10 cellular contexts compared by ENCODE assay signal in the genomic region with DNA sequence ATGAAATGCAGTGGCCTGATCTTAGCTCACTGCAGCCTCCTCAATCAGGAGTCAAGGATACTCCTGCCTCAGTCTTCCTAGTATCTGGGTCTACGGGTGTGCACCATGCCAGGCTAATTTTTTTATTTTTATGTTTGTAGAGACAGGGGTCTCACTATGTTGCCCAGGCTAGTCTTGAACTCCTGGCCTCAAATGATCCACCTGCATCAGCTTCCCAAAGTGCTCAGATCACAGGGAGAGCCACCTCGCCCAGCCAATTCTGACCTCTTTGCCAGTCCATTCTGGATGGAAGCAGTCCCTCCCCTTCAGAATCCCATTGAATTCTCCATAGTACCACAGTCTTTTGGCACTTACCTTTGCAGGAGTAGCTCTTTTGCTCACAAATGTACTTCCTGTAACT. TPM values are rescaled to one million over a fixed set of nuclear protein-coding genes. Genes with fewer than 3 reads are reported as not detected.
A peak's percentile ranks its signal among the peaks of the same experiment; 100 is the strongest.
DNase-seq lines count a peak whose midpoint lies in the region; ATAC-seq and TF ChIP-seq lines count a peak whose summit lies in the region.
"Had no signal": no experiment of that assay in that cellular context is flagged by ENCODE, and none has a peak within 500 bp of the region (broad histone marks: within the 10 kb centered on the region; RNA-seq: fewer than 3 reads in every experiment).

No MANE protein-coding gene starts in this region.

- peaks cover 22 to 24% of the 10 kb centered on the region in 2 donors for H3K36me3 Mint-ChIP-seq in activated naive CD4-positive, alpha-beta T cell treated with anti-CD3 and anti-CD28 coated beads, Interleukin-2, amount 50 U/mL, for 72 hours
- H3K36me3 Mint-ChIP-seq in naive B cell: no peaks in the 10 kb centered on the region

- peak overlapping the region; percentile 87; the same call in 1 of the 2 replicates for H3K4me3 ChIP-seq in GM12864 (ENCODE audit: low read depth, low read length)

- H3K4me1 Mint-ChIP-seq in naive B cell: peaks cover 19 to 34% (median 27%) of the 10 kb centered on the region in 3 donors

- peak overlapping the region; percentile 99 to 100 for H3K27ac Mint-ChIP-seq in activated naive CD4-positive, alpha-beta T cell treated with anti-CD3 and anti-CD28 coated beads, Interleukin-2, amount 50 U/mL, for 72 hours
- peak overlapping the region in 1 of 6 donors; percentile 96 for H3K27ac Mint-ChIP-seq in naive B cell

- H3K27me3 Mint-ChIP-seq in naive B cell: no peaks in the 10 kb centered on the region

- no peaks in the 10 kb centered on the region for H3K9me3 Mint-ChIP-seq in activated naive CD4-positive, alpha-beta T cell treated with anti-CD3 and anti-CD28 coated beads, Interleukin-2, amount 50 U/mL, for 72 hours
- no peaks in the 10 kb centered on the region for H3K9me3 Mint-ChIP-seq in naive B cell

- TF ChIP-seq CTCF in 22Rv1 (IDR thresholded peaks at IDR 0.05) (no peak), GM12864 (IDR thresholded peaks at IDR 0.05; ENCODE audit: low read depth, low read length, missing control alignments) (no peak), GM10266 (IDR thresholded peaks at IDR 0.05; ENCODE audit: control insufficient read depth, insufficient read depth, low read depth, missing control alignments) (no peak)

- peak overlapping the region; percentile 95 for H3K27ac ChIP-seq in 22Rv1

- H3K4me3 Mint-ChIP-seq in naive B cell: peak overlapping the region in 5 of 8 donors; percentile 12 to 97 (median 90)

- ATAC-seq in activated naive CD4-positive, alpha-beta T cell treated with anti-CD3 and anti-CD28 coated beads, Interleukin-2, amount 50 U/mL, for 72 hours: no peak
- ATAC-seq in naive B cell (ENCODE audit: low read depth in 2 of 2) (no peak), GM19023 (IDR thresholded peaks at IDR 0.05; ENCODE audit: unreplicated experiment) (no peak)

- no peak for DNase-seq in GM12864 (ENCODE audit: low read depth)
- no peak for DNase-seq in activated naive CD4-positive, alpha-beta T cell treated with anti-CD3 and anti-CD28 coated beads, Interleukin-2, amount 50 U/mL, for 72 hours (ENCODE audit: low spot score in 2 of 2)
- DNase-seq in naive B cell: no peak
- DNase-seq in GM10266 (ENCODE audit: extremely low spot score): no peak
- no peak for DNase-seq in amygdala (lab: John Stamatoyannopoulos, UW)
- DNase-seq in SKM-1 treated with dmso at 0.1 percent for 144 hours (lab: John Stamatoyannopoulos, UW; ENCODE audit: unreplicated experiment): no peak
- DNase-seq: kidney; stimulated activated CD4-positive, alpha-beta T cell treated with anti-CD3 and anti-CD28 coated beads, Interleukin-12 subunit alpha, Interleukin-12 subunit beta, amount 100 ng/mL, for 4 hours had no signal

RNA-seq across cellular contexts. Expression of gene CANX, which starts 1.7 kb away (rescaled TPM):
- total RNA-seq in activated naive CD4-positive, alpha-beta T cell treated with anti-CD3 and anti-CD28 coated beads, Interleukin-2, amount 50 U/mL, for 72 hours: 100 to 1,000 TPM; 417 to 484 TPM
- polyA plus RNA-seq in naive B cell (ENCODE audit: low read depth in 6 of 6): 100 to 1,000 TPM; 170 to 216 (median 197) TPM

RNA-seq across cellular contexts. Expression of gene CBY3, which starts 16.3 kb away (rescaled TPM):
- total RNA-seq in activated naive CD4-positive, alpha-beta T cell treated with anti-CD3 and anti-CD28 coated beads, Interleukin-2, amount 50 U/mL, for 72 hours: not detected
- polyA plus RNA-seq in naive B cell (ENCODE audit: low read depth in 6 of 6): under 1 TPM in 1 of 6 donors, not detected in 5; 0.39 TPM
- total RNA-seq: kidney had no signal

RNA-seq across cellular contexts. Expression of gene MAML1, which starts 35.5 kb away (rescaled TPM):
- 10 to 100 TPM; 25.3 to 29.6 TPM for total RNA-seq in activated naive CD4-positive, alpha-beta T cell treated with anti-CD3 and anti-CD28 coated beads, Interleukin-2, amount 50 U/mL, for 72 hours
- 1 to 10 TPM; 2.0 to 9.5 (median 3.4) TPM for polyA plus RNA-seq in naive B cell (ENCODE audit: low read depth in 6 of 6)
